Comparison of ENCODE assay signal across 15 cellular contexts in genomic region chr12:11755311-11755930, GRCh38.
DNase-seq lines count a peak whose midpoint lies in the region; ATAC-seq and TF ChIP-seq lines count a peak whose summit lies in the region.
"Had no signal": no experiment of that assay in that cellular context is flagged by ENCODE, and none has a peak within 500 bp of the region (broad histone marks: within the 10 kb centered on the region; RNA-seq: fewer than 3 reads in every experiment).

No MANE protein-coding gene starts in this region.

- H3K4me3 ChIP-seq in AG10803 (ENCODE audit: low read length) (no peak overlapping the region), OCI-LY3 (ENCODE audit: low read length) (peak overlapping the region; percentile 64), psoas muscle (peak overlapping the region; percentile 30)
- H3K4me3 ChIP-seq: lower lobe of right lung had no signal

- H3K36me3 ChIP-seq in OCI-LY3 (replicated peaks; ENCODE audit: low read depth, low read length) = peaks cover 12% of the 10 kb centered on the region
- no peaks in the 10 kb centered on the region for H3K36me3 ChIP-seq in psoas muscle (ENCODE audit: insufficient read depth in 1 of 2, low read depth in 1 of 2)

- peak overlapping the region; percentile 93 for H3K9ac ChIP-seq in OCI-LY3 (ENCODE audit: low read length)

- no peak overlapping the region for H3K4me3 Mint-ChIP-seq in T-cell
- H3K4me3 Mint-ChIP-seq: activated CD4-positive, alpha-beta T cell treated with anti-CD3 and anti-CD28 coated beads, Interleukin-2, amount 10 ng/mL, durations not matched to agents 7 days and 5 days; effector memory CD8-positive, alpha-beta T cell had no signal

- H3K9me3 ChIP-seq in OCI-LY3 (ENCODE audit: insufficient read depth, low read length) (no peaks in the 10 kb centered on the region), psoas muscle (no peaks in the 10 kb centered on the region)
- H3K9me3 ChIP-seq: lower lobe of right lung had no signal

- H4K20me1 ChIP-seq in OCI-LY3 (ENCODE audit: insufficient read depth, low read length) = no peaks in the 10 kb centered on the region

- H3K27me3 Mint-ChIP-seq in T-cell = no peaks in the 10 kb centered on the region
- H3K27me3 Mint-ChIP-seq: activated CD4-positive, alpha-beta T cell treated with anti-CD3 and anti-CD28 coated beads, Interleukin-2, amount 10 ng/mL, durations not matched to agents 7 days and 5 days; effector memory CD8-positive, alpha-beta T cell had no signal

- DNase-seq in AG10803 (ENCODE audit: low read depth) (peak; percentile 65), ecto neural progenitor cell (ENCODE audit: low spot score) (peak; percentile 36), psoas muscle (no peak), head of caudate nucleus (no peak), NOMO-1 treated with DMSO at 0.1 percent for 48 hours (lab: John Stamatoyannopoulos, UW; ENCODE audit: unreplicated experiment) (no peak), T-cell (no peak), NCI-H1105 treated with DMSO at 0.1 percent for 48 hours (lab: John Stamatoyannopoulos, UW) (no peak)
- DNase-seq: activated CD4-positive, alpha-beta T cell treated with anti-CD3 and anti-CD28 coated beads, Interleukin-2, amount 10 ng/mL, durations not matched to agents 7 days and 5 days; activated T-cell treated with anti-CD3 and anti-CD28 coated beads, Interleukin-2, amount 50 U/mL, for 48 hours; DMS79; effector memory CD8-positive, alpha-beta T cell; lower lobe of right lung; NCI-H446 treated with DMSO at 0.1 percent for 48 hours; nucleus accumbens had no signal

- no peaks in the 10 kb centered on the region for H3K9me3 Mint-ChIP-seq in T-cell
- H3K9me3 Mint-ChIP-seq: activated CD4-positive, alpha-beta T cell treated with anti-CD3 and anti-CD28 coated beads, Interleukin-2, amount 10 ng/mL, durations not matched to agents 7 days and 5 days; effector memory CD8-positive, alpha-beta T cell had no signal

- H3K4me2 ChIP-seq in OCI-LY3 (ENCODE audit: low read length) = peak overlapping the region; percentile 72

- H3K79me2 ChIP-seq in OCI-LY3 (ENCODE audit: low read length) = peaks cover 92% of the 10 kb centered on the region

- ATAC-seq in psoas muscle = no peak
- ATAC-seq in T-cell (replicated peaks in 1 of 4) = no peak
- ATAC-seq: effector memory CD8-positive, alpha-beta T cell; lower lobe of right lung had no signal

- CTCF ChIA-PET in T-cell (lab: Charles Lee) = no interaction called here

- no peak overlapping the region for H2AFZ ChIP-seq in OCI-LY3 (ENCODE audit: low read depth, low read length)

- H3K27ac Mint-ChIP-seq in T-cell = no peak overlapping the region
- H3K27ac Mint-ChIP-seq: activated CD4-positive, alpha-beta T cell treated with anti-CD3 and anti-CD28 coated beads, Interleukin-2, amount 10 ng/mL, durations not matched to agents 7 days and 5 days had no signal

- POLR2A ChIA-PET in T-cell (lab: Charles Lee) = no interaction called here

- H3K36me3 Mint-ChIP-seq in T-cell = peaks cover 54% of the 10 kb centered on the region

- intact Hi-C loops in psoas muscle (cut with DNase I) = loop anchor here in 1 of 2 donors (5.0 kb wide), 1 partner anchor 103 kb away; no protein-coding TSS in a partner anchor
- intact Hi-C loops in head of caudate nucleus (cut with DNase I) = no loop called here

- H3K4me1 ChIP-seq in OCI-LY3 (ENCODE audit: low read length) (peaks cover 99% of the 10 kb centered on the region), psoas muscle (peaks cover 45% of the 10 kb centered on the region)

- no peaks in the 10 kb centered on the region for H3K27me3 ChIP-seq in OCI-LY3 (ENCODE audit: low read depth, low read length)
- no peaks in the 10 kb centered on the region for H3K27me3 ChIP-seq in psoas muscle (ENCODE audit: insufficient read depth in 3 of 3, low read length in 2 of 3)

- peaks cover 18 to 29% (median 19%) of the 10 kb centered on the region in 3 donors for H3K4me1 Mint-ChIP-seq in T-cell

- H3K27ac ChIP-seq in OCI-LY3 (ENCODE audit: low read length) (peak overlapping the region; percentile 96), psoas muscle (peak overlapping the region; percentile 50)
- H3K27ac ChIP-seq: lower lobe of right lung had no signal

- TF ChIP-seq CTCF in AG10803 (conservative IDR thresholded peaks at IDR 0.05; ENCODE audit: low read length) (no peak), OCI-LY3 (IDR thresholded peaks at IDR 0.05; ENCODE audit: low read depth, low read length) (no peak), psoas muscle (IDR thresholded peaks at IDR 0.05) (no peak)

- 34 to 40% (median 35%) methylated on average over 5 of the region's 5 CpGs for WGBS in psoas muscle, 3 donors

Comparison
In these comparisons a context has a peak if more than half of its experiments do, and no peak if none do; other contexts are left out.
1. DNase-seq: peak in AG10803 (single experiment) and ecto neural progenitor cell (single experiment); none in psoas muscle (0 of 2), head of caudate nucleus (0 of 42), NOMO-1 treated with DMSO at 0.1 percent for 48 hours (single experiment), T-cell (0 of 34) and NCI-H1105 treated with DMSO at 0.1 percent for 48 hours (single experiment).